Comparison of ENCODE assay signal across 1 cellular context in the genomic region with DNA sequence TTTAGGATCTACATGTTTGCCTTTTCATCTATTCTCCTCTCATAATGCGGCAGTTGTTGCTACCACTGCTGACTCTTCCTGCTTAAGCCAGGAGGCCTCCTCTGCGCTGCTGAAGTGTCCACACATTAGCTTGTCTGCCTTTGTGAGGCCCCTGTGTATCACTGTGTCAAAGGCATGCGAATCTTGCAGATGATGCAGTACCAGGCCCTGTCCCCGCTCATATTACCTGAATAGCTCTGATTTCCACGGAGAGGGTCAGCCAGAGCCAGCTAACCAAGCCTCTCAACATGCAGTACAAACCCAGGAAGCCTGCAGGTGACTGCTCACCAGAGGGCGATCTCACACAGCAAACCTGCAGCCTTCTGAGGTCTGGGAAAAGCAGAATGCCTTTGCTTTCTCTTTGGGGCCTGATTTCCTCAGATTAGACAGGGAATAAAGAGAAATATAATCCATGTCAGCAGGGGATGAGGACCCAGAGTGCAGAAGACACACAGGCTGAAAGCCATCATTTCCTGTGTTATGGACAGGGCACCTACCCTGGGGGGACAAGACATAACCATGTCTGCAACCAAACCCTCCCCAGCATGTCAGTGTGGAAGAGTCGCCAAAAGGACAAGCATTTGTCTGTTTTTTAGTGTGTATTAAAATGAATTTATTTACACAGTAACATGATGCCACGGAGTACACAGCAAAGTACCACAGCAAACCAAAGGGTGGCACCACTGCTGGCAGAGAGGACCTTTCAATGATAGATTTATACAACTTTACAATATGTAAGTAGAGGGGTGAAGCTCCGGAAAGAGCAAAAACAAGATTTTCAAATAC.
TF ChIP-seq lines count a peak whose summit lies in the region.

No MANE protein-coding gene starts in this region.

TF ChIP-seq in GM23338, 12 proteins besides CTCF, POLR2A, EP300 and RAD21 (continued from another document):
- TF ChIP-seq, protein P1, sequence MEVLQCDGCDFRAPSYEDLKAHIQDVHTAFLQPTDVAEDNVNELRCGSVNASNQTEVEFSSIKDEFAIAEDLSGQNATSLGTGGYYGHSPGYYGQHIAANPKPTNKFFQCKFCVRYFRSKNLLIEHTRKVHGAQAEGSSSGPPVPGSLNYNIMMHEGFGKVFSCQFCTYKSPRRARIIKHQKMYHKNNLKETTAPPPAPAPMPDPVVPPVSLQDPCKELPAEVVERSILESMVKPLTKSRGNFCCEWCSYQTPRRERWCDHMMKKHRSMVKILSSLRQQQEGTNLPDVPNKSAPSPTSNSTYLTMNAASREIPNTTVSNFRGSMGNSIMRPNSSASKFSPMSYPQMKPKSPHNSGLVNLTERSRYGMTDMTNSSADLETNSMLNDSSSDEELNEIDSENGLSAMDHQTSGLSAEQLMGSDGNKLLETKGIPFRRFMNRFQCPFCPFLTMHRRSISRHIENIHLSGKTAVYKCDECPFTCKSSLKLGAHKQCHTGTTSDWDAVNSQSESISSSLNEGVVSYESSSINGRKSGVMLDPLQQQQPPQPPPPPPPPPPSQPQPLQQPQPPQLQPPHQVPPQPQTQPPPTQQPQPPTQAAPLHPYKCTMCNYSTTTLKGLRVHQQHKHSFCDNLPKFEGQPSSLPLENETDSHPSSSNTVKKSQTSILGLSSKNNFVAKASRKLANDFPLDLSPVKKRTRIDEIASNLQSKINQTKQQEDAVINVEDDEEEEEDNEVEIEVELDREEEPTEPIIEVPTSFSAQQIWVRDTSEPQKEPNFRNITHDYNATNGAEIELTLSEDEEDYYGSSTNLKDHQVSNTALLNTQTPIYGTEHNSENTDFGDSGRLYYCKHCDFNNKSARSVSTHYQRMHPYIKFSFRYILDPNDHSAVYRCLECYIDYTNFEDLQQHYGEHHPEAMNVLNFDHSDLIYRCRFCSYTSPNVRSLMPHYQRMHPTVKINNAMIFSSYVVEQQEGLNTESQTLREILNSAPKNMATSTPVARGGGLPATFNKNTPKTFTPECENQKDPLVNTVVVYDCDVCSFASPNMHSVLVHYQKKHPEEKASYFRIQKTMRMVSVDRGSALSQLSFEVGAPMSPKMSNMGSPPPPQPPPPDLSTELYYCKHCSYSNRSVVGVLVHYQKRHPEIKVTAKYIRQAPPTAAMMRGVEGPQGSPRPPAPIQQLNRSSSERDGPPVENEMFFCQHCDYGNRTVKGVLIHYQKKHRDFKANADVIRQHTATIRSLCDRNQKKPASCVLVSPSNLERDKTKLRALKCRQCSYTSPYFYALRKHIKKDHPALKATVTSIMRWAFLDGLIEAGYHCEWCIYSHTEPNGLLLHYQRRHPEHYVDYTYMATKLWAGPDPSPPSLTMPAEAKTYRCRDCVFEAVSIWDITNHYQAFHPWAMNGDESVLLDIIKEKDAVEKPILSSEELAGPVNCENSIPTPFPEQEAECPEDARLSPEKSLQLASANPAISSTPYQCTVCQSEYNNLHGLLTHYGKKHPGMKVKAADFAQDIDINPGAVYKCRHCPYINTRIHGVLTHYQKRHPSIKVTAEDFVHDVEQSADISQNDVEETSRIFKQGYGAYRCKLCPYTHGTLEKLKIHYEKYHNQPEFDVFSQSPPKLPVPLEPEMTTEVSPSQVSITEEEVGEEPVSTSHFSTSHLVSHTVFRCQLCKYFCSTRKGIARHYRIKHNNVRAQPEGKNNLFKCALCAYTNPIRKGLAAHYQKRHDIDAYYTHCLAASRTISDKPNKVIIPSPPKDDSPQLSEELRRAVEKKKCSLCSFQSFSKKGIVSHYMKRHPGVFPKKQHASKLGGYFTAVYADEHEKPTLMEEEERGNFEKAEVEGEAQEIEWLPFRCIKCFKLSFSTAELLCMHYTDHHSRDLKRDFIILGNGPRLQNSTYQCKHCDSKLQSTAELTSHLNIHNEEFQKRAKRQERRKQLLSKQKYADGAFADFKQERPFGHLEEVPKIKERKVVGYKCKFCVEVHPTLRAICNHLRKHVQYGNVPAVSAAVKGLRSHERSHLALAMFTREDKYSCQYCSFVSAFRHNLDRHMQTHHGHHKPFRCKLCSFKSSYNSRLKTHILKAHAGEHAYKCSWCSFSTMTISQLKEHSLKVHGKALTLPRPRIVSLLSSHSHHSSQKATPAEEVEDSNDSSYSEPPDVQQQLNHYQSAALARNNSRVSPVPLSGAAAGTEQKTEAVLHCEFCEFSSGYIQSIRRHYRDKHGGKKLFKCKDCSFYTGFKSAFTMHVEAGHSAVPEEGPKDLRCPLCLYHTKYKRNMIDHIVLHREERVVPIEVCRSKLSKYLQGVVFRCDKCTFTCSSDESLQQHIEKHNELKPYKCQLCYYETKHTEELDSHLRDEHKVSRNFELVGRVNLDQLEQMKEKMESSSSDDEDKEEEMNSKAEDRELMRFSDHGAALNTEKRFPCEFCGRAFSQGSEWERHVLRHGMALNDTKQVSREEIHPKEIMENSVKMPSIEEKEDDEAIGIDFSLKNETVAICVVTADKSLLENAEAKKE (CRISPR knock-in tag; IDR thresholded peaks at IDR 0.05): no peak
